12 cellular contexts compared by ENCODE assay signal in genomic region chr19:50300814-50301606, GRCh38. TPM values are rescaled to one million over a fixed set of nuclear protein-coding genes. Genes with fewer than 3 reads are reported as not detected.
DNase-seq lines count a peak whose midpoint lies in the region; FAIRE-seq and TF ChIP-seq lines count a peak whose summit lies in the region.
"Had no signal": no experiment of that assay in that cellular context is flagged by ENCODE, and none has a peak within 500 bp of the region (broad histone marks: within the 10 kb centered on the region; RNA-seq: fewer than 3 reads in every experiment).

No MANE protein-coding gene starts in this region.

- TF ChIP-seq CTCF in bronchial epithelial cell (IDR thresholded peaks at IDR 0.05; ENCODE audit: insufficient read depth, low read length, severe bottlenecking) (no peak), progenitor cell of endocrine pancreas (IDR thresholded peaks at IDR 0.05; ENCODE audit: unreplicated experiment) (no peak)

- peaks cover 36% of the 10 kb centered on the region for H3K36me3 Mint-ChIP-seq in progenitor cell of endocrine pancreas (ENCODE audit: insufficient read depth)

- no peaks in the 10 kb centered on the region for H3K9me3 Mint-ChIP-seq in progenitor cell of endocrine pancreas (ENCODE audit: low read depth)

- no peaks in the 10 kb centered on the region for H3K36me3 ChIP-seq in bronchial epithelial cell (ENCODE audit: control insufficient read depth, insufficient read depth, low read length)

- no peak overlapping the region for H3K27ac Mint-ChIP-seq in progenitor cell of endocrine pancreas

- H3K4me1 Mint-ChIP-seq in progenitor cell of endocrine pancreas (ENCODE audit: low read depth), result no peaks in the 10 kb centered on the region

- FAIRE-seq in bronchial epithelial cell (lab: Jason Lieb, UNC), result no peak
- FAIRE-seq: A204.1, endometrium had no signal

- H3K27me3 ChIP-seq in bronchial epithelial cell (ENCODE audit: control insufficient read depth, insufficient read depth, low read length), result no peaks in the 10 kb centered on the region

- H3K27me3 Mint-ChIP-seq in progenitor cell of endocrine pancreas, result no peaks in the 10 kb centered on the region

- no peak overlapping the region for H3K4me3 Mint-ChIP-seq in progenitor cell of endocrine pancreas (ENCODE audit: low read depth)

- no peak overlapping the region for H3K4me3 ChIP-seq in bronchial epithelial cell (ENCODE audit: low read depth, low read length)
- H3K4me3 ChIP-seq in skeletal muscle cell (ENCODE audit: low read depth, low read length), result no peak overlapping the region

- DNase-seq in SIG-M5 treated with dmso at 0.1 percent for 504 hours (lab: John Stamatoyannopoulos, UW; ENCODE audit: unreplicated experiment) (peak; percentile 16), SIG-M5 (lab: John Stamatoyannopoulos, UW) (no peak), M059J (ENCODE audit: low read depth) (peak; percentile 85), bronchial epithelial cell (ENCODE audit: low read depth) (peak; percentile 77), skeletal muscle cell (ENCODE audit: low read depth) (peak; percentile 36), NCI-H2107 (lab: John Stamatoyannopoulos, UW) (no peak), NCI-H1417 treated with DMSO at 0.1 percent for 48 hours (lab: John Stamatoyannopoulos, UW) (no peak), progenitor cell of endocrine pancreas (ENCODE audit: low spot score, unreplicated experiment) (no peak)
- DNase-seq: NCI-H1092 treated with DMSO at 0.1 percent for 48 hours, SHP77 had no signal

RNA-seq across cellular contexts. Expression of gene KCNC3, which starts 28.2 kb away (rescaled TPM):
- not detected in 2 replicates for total RNA-seq in M059J (2014; rRNA removed; shearing (Covaris generic))
- total RNA-seq in bronchial epithelial cell (0.13 TPM in 1 of 2 replicates, not detected in the other), progenitor cell of endocrine pancreas (19.8 and 23.6 TPM in 2 replicates)

Comparison
In these comparisons a context has a peak if more than half of its experiments do, and no peak if none do; other contexts are left out.
1. DNase-seq: peak in SIG-M5 treated with dmso at 0.1 percent for 504 hours (single experiment), M059J (single experiment), bronchial epithelial cell (single experiment) and skeletal muscle cell (single experiment); none in SIG-M5 (single experiment), NCI-H2107 (single experiment), NCI-H1417 treated with DMSO at 0.1 percent for 48 hours (single experiment) and progenitor cell of endocrine pancreas (single experiment).
2. RNA of gene KCNC3, which starts 28.2 kb away (total RNA-seq): 19.8 to 23.6 TPM in progenitor cell of endocrine pancreas; not detected in M059J and 0.13 TPM in bronchial epithelial cell; every median in the first group is over 10 times any median in the second.